Comparison of ENCODE assay signal across 9 cellular contexts in genomic region chr18:28425886-28426285, GRCh38.
"Had no signal": no experiment of that assay in that cellular context is flagged by ENCODE, and none has a peak within 500 bp of the region (broad histone marks: within the 10 kb centered on the region; RNA-seq: fewer than 3 reads in every experiment).

No MANE protein-coding gene starts in this region.

- ATAC-seq: GM23338, HCT116 had no signal

- H3K36me3 ChIP-seq: HAP-1 had no signal

- H3K4me3 ChIP-seq: GM23248, GM23338, HAP-1 had no signal

- H3K4me3 Mint-ChIP-seq: GM23338, H9, HFFc6 had no signal

- DNase-seq: GM23248, GOT3, H7, H9, HCEC 1CT, HFFc6 had no signal

- H3K4me2 ChIP-seq: GM23338 had no signal

- H3K4me1 ChIP-seq: HAP-1 had no signal

- H3K4me1 Mint-ChIP-seq: GM23338 had no signal

- H2AFZ ChIP-seq: GM23248, GM23338 had no signal

- H3K9ac ChIP-seq: GM23248 had no signal

- H3K27ac Mint-ChIP-seq: GM23338, H9, HFFc6 had no signal

- H3K27ac ChIP-seq: GM23248 had no signal

- H3K9me3 ChIP-seq: HAP-1 had no signal
